ENCODE assay signal across 13 cellular contexts in genomic region chr5:33343661-33344327, GRCh38.
DNase-seq lines count a peak whose midpoint lies in the region; ATAC-seq and TF ChIP-seq lines count a peak whose summit lies in the region.
"Had no signal": no experiment of that assay in that cellular context is flagged by ENCODE, and none has a peak within 500 bp of the region (broad histone marks: within the 10 kb centered on the region; RNA-seq: fewer than 3 reads in every experiment).

No MANE protein-coding gene starts in this region.

- CTCF ChIA-PET in HCT116 (lab: Charles Lee) = no interaction called here

- H3K27ac ChIP-seq in HCT116 (ENCODE audit: low read depth, low read length) = no peak overlapping the region
- H3K27ac ChIP-seq in ascending aorta = peak overlapping the region; percentile 69 to 81
- peak overlapping the region; percentile 55 for H3K27ac ChIP-seq in foreskin keratinocyte
- H3K27ac ChIP-seq: esophagus muscularis mucosa had no signal

- no peak overlapping the region for H3K4me3 Mint-ChIP-seq in activated T-helper 2 cell treated with anti-CD3 and anti-CD28 coated beads, Interferon-gamma antibody, Interleukin-2, Interleukin-4, amounts not matched to agents 10 μg/mL and 5 μg/mL and 100 μg/mL, durations not matched to agents 14 hours and 24 hours and 36 hours (ENCODE audit: low read depth)
- H3K4me3 Mint-ChIP-seq: activated CD4-positive, alpha-beta memory T cell treated with anti-CD3 and anti-CD28 coated beads for 36 hours; activated naive CD8-positive, alpha-beta T cell treated with anti-CD3 and anti-CD28 coated beads, Interleukin-2, amount 10 ng/mL, durations not matched to agents 7 days and 5 days had no signal

- H3K27me3 ChIP-seq in HCT116 (ENCODE audit: insufficient read depth, low read length) (no peaks in the 10 kb centered on the region), ascending aorta (no peaks in the 10 kb centered on the region), foreskin keratinocyte (no peaks in the 10 kb centered on the region)
- H3K27me3 ChIP-seq: esophagus muscularis mucosa had no signal

- DNase-seq in HCT116 (ENCODE audit: low read depth, low spot score) (peak; percentile 4), ascending aorta (ENCODE audit: low spot score in 2 of 2) (no peak), foreskin keratinocyte (peak; percentile 74 to 89), stromal cell of bone marrow (ENCODE audit: low read depth) (peak; percentile 87), NCI-H2107 treated with DMSO at 0.1 percent for 48 hours (lab: John Stamatoyannopoulos, UW; ENCODE audit: unreplicated experiment) (no peak)
- no peak for DNase-seq in activated T-helper 2 cell treated with anti-CD3 and anti-CD28 coated beads, Interferon-gamma antibody, Interleukin-2, Interleukin-4, amounts not matched to agents 10 μg/mL and 5 μg/mL and 100 μg/mL, durations not matched to agents 14 hours and 24 hours and 36 hours (ENCODE audit: low spot score)
- DNase-seq: activated CD4-positive, alpha-beta memory T cell treated with anti-CD3 and anti-CD28 coated beads for 36 hours; activated naive CD8-positive, alpha-beta T cell treated with anti-CD3 and anti-CD28 coated beads, Interleukin-2, amount 10 ng/mL, durations not matched to agents 7 days and 5 days; DMS79 treated with DMSO at 0.1 percent for 48 hours; NCI-H69 had no signal

- RAD21 ChIA-PET in HCT116 (lab: Charles Lee; ENCODE audit: low non-redundant PET in 1 of 2, low total read pairs in 2 of 2, uncharacterized antibody in 2 of 2, unreplicated experiment in 2 of 2) = no interaction called here

- intact Hi-C loops in HCT116 (cut with micrococcal nuclease) = no loop called here
- intact Hi-C loops in ascending aorta (cut with DNase I) = loop anchor here (2.0 kb wide), 1 partner anchor 97 kb away; the partner anchor contains the start of gene TARS1
- intact Hi-C loops in activated T-helper 2 cell treated with anti-CD3 and anti-CD28 coated beads, Interferon-gamma antibody, Interleukin-2, Interleukin-4, amounts not matched to agents 10 μg/mL and 5 μg/mL and 100 μg/mL, durations not matched to agents 14 hours and 24 hours and 36 hours (cut with micrococcal nuclease) = no loop called here

- POLR2A ChIA-PET in HCT116 (lab: Charles Lee) = no interaction called here

- H3K27ac Mint-ChIP-seq in activated T-helper 2 cell treated with anti-CD3 and anti-CD28 coated beads, Interferon-gamma antibody, Interleukin-2, Interleukin-4, amounts not matched to agents 10 μg/mL and 5 μg/mL and 100 μg/mL, durations not matched to agents 14 hours and 24 hours and 36 hours = no peak overlapping the region
- H3K27ac Mint-ChIP-seq: activated CD4-positive, alpha-beta memory T cell treated with anti-CD3 and anti-CD28 coated beads for 36 hours; activated naive CD8-positive, alpha-beta T cell treated with anti-CD3 and anti-CD28 coated beads, Interleukin-2, amount 10 ng/mL, durations not matched to agents 7 days and 5 days had no signal

- no peaks in the 10 kb centered on the region for H3K9me3 Mint-ChIP-seq in activated T-helper 2 cell treated with anti-CD3 and anti-CD28 coated beads, Interferon-gamma antibody, Interleukin-2, Interleukin-4, amounts not matched to agents 10 μg/mL and 5 μg/mL and 100 μg/mL, durations not matched to agents 14 hours and 24 hours and 36 hours

- TF ChIP-seq RAD21 in HCT116 (IDR thresholded peaks at IDR 0.05; ENCODE audit: low read depth) = no peak

- peak overlapping the region; percentile 39 for H3K4me2 ChIP-seq in HCT116 (ENCODE audit: low read length)

- no peaks in the 10 kb centered on the region for H3K9me3 ChIP-seq in HCT116 (ENCODE audit: control insufficient read depth in 1 of 2, insufficient read depth in 1 of 2, low read depth in 1 of 2, low read length in 2 of 2)
- H3K9me3 ChIP-seq in ascending aorta = no peaks in the 10 kb centered on the region
- H3K9me3 ChIP-seq: esophagus muscularis mucosa had no signal

- BruUV-seq in HCT116 (replicated peaks; lab: Mats Ljungman, UMichigan) = no TSS peak

- no peak overlapping the region for H2AFZ ChIP-seq in HCT116 (ENCODE audit: low read depth, low read length, poor library complexity, severe bottlenecking)

- no peaks in the 10 kb centered on the region for H3K9me2 ChIP-seq in HCT116 (ENCODE audit: insufficient read depth)

- no peak for ATAC-seq in HCT116
- peak; percentile 100 for ATAC-seq in foreskin keratinocyte
- no peak for ATAC-seq in HG02938 (IDR thresholded peaks at IDR 0.05; ENCODE audit: unreplicated experiment)
- ATAC-seq in GM21723 (IDR thresholded peaks at IDR 0.05; ENCODE audit: unreplicated experiment) = no peak

- no peak for TF ChIP-seq POLR2A in HCT116 (IDR thresholded peaks at IDR 0.05; ENCODE audit: borderline replicate concordance, extremely low read depth, insufficient read depth, insufficient read length)

- no peak overlapping the region for H3K9ac ChIP-seq in HCT116 (ENCODE audit: low read length)

- H3K4me1 Mint-ChIP-seq in activated T-helper 2 cell treated with anti-CD3 and anti-CD28 coated beads, Interferon-gamma antibody, Interleukin-2, Interleukin-4, amounts not matched to agents 10 μg/mL and 5 μg/mL and 100 μg/mL, durations not matched to agents 14 hours and 24 hours and 36 hours (ENCODE audit: low read depth) = no peaks in the 10 kb centered on the region
- H3K4me1 Mint-ChIP-seq: activated naive CD8-positive, alpha-beta T cell treated with anti-CD3 and anti-CD28 coated beads, Interleukin-2, amount 10 ng/mL, durations not matched to agents 7 days and 5 days had no signal

- no peaks in the 10 kb centered on the region for H3K27me3 Mint-ChIP-seq in activated T-helper 2 cell treated with anti-CD3 and anti-CD28 coated beads, Interferon-gamma antibody, Interleukin-2, Interleukin-4, amounts not matched to agents 10 μg/mL and 5 μg/mL and 100 μg/mL, durations not matched to agents 14 hours and 24 hours and 36 hours (ENCODE audit: low read depth)
- H3K27me3 Mint-ChIP-seq: activated naive CD8-positive, alpha-beta T cell treated with anti-CD3 and anti-CD28 coated beads, Interleukin-2, amount 10 ng/mL, durations not matched to agents 7 days and 5 days had no signal

- H3K4me3 ChIP-seq in HCT116 (replicated peaks in 1 of 2; ENCODE audit: low read depth in 1 of 2, low read length in 2 of 2) (no peak overlapping the region), ascending aorta (no peak overlapping the region)
- H3K4me3 ChIP-seq: esophagus muscularis mucosa had no signal

- no peaks in the 10 kb centered on the region for H3K36me3 Mint-ChIP-seq in activated T-helper 2 cell treated with anti-CD3 and anti-CD28 coated beads, Interferon-gamma antibody, Interleukin-2, Interleukin-4, amounts not matched to agents 10 μg/mL and 5 μg/mL and 100 μg/mL, durations not matched to agents 14 hours and 24 hours and 36 hours (ENCODE audit: low read depth)
- H3K36me3 Mint-ChIP-seq: activated CD4-positive, alpha-beta memory T cell treated with anti-CD3 and anti-CD28 coated beads for 36 hours; activated naive CD8-positive, alpha-beta T cell treated with anti-CD3 and anti-CD28 coated beads, Interleukin-2, amount 10 ng/mL, durations not matched to agents 7 days and 5 days had no signal

- H3K79me2 ChIP-seq in HCT116 (ENCODE audit: insufficient read depth, low read length) = no peaks in the 10 kb centered on the region

- H4K20me1 ChIP-seq in HCT116 (ENCODE audit: insufficient read depth) = no peaks in the 10 kb centered on the region

- H3K36me3 ChIP-seq in HCT116 (ENCODE audit: control insufficient read depth in 1 of 2, insufficient read depth in 2 of 2, low read length in 2 of 2) = no peaks in the 10 kb centered on the region
- no peaks in the 10 kb centered on the region for H3K36me3 ChIP-seq in ascending aorta
- H3K36me3 ChIP-seq: esophagus muscularis mucosa had no signal

- TF ChIP-seq CTCF in HCT116 (IDR thresholded peaks at IDR 0.05 in 2 of 3, conservative IDR thresholded peaks at IDR 0.05 in 1 of 3; ENCODE audit: borderline replicate concordance in 1 of 3, insufficient read depth in 1 of 3, low read depth in 2 of 3, low read length in 2 of 3) (no peak), ascending aorta (IDR thresholded peaks at IDR 0.05) (no peak), foreskin keratinocyte (conservative IDR thresholded peaks at IDR 0.05) (no peak)

- H3K4me1 ChIP-seq in HCT116 (ENCODE audit: control insufficient read depth in 1 of 2, insufficient read depth in 2 of 2, low read length in 2 of 2) = peaks cover 0 to 7% of the 10 kb centered on the region in 2 experiments; a peak in 2 of 4 replicates
- H3K4me1 ChIP-seq in ascending aorta = peaks cover 0 to 29% of the 10 kb centered on the region in 2 donors
- peaks cover 14% of the 10 kb centered on the region for H3K4me1 ChIP-seq in foreskin keratinocyte
- H3K4me1 ChIP-seq: esophagus muscularis mucosa had no signal

TF ChIP-seq in HCT116, 20 proteins besides CTCF, POLR2A, EP300 and RAD21:
- TF ChIP-seq SP1 (IDR thresholded peaks at IDR 0.05; ENCODE audit: low read depth) (0 out of 2 replicates have a peak, but pooled peaks have one; percentile 14), JUND (IDR thresholded peaks at IDR 0.05) (peak; percentile 31; the same call in 1 of the 2 replicates), FOSL1 (IDR thresholded peaks at IDR 0.05; ENCODE audit: low read depth) (peak; percentile 26; the same call in 1 of the 2 replicates), TCF7L2 (IDR thresholded peaks at IDR 0.05; ENCODE audit: borderline replicate concordance, extremely low read depth, insufficient read depth, insufficient read length) (no peak), ZFX (IDR thresholded peaks at IDR 0.05) (no peak)
TF ChIP-seq in HCT116: peak in this region for 3.

Comparison
In these comparisons a context has a peak if more than half of its experiments do, and no peak if none do; other contexts are left out.
1. DNase-seq: peak in HCT116 (single experiment), foreskin keratinocyte (2 of 2) and stromal cell of bone marrow (single experiment); none in ascending aorta (0 of 2), NCI-H2107 treated with DMSO at 0.1 percent for 48 hours (single experiment) and activated T-helper 2 cell treated with anti-CD3 and anti-CD28 coated beads, Interferon-gamma antibody, Interleukin-2, Interleukin-4, amounts not matched to agents 10 μg/mL and 5 μg/mL and 100 μg/mL, durations not matched to agents 14 hours and 24 hours and 36 hours (single experiment).